Comparison of ENCODE assay signal across 9 cellular contexts in genomic region chr12:124519741-124520140, GRCh38. TPM values are rescaled to one million over a fixed set of nuclear protein-coding genes. Genes with fewer than 3 reads are reported as not detected.
A peak's percentile ranks its signal among the peaks of the same experiment; 100 is the strongest.
DNase-seq lines count a peak whose midpoint lies in the region; ATAC-seq, FAIRE-seq and TF ChIP-seq lines count a peak whose summit lies in the region.
"Had no signal": no experiment of that assay in that cellular context is flagged by ENCODE, and none has a peak within 500 bp of the region (broad histone marks: within the 10 kb centered on the region; RNA-seq: fewer than 3 reads in every experiment).

No MANE protein-coding gene starts in this region.

- H3K9ac ChIP-seq in endothelial cell of umbilical vein (replicated peaks; ENCODE audit: extremely low read depth, insufficient read depth, low read length): peak overlapping the region; percentile 77

- intact Hi-C loops in endothelial cell of umbilical vein (cut with micrococcal nuclease): loop anchor here (1.0 to 5.0 kb wide), 8 partner anchors 7 to 248 kb away; no protein-coding TSS in a partner anchor
- intact Hi-C loops in tibial artery (cut with DNase I; ENCODE audit: low total_unique reads): loop anchor here (2.0 to 10.0 kb wide), 2 partner anchors 47 to 155 kb away; partner anchors contain the start of gene NCOR2

- dilution Hi-C loops in endothelial cell of umbilical vein (cut with MboI; ENCODE audit: extremely low pct_ligation_motif_present, low sequenced_read_pairs): no loop called here

- DNase-seq in RWPE1 (ENCODE audit: low spot score) (no peak), endothelial cell of umbilical vein (ENCODE audit: low read depth, low spot score) (no peak), myocyte (ENCODE audit: low read depth) (peak; percentile 75), tibial artery (no peak), ecto neural progenitor cell (ENCODE audit: low spot score) (no peak)
- DNase-seq: effector memory CD4-positive, alpha-beta T cell had no signal

- H3K9me1 ChIP-seq in endothelial cell of umbilical vein (replicated peaks; ENCODE audit: control insufficient read depth, extremely low read depth, insufficient read depth, low read length): no peaks in the 10 kb centered on the region

- CTCF ChIA-PET in RWPE1 (lab: Yijun Ruan, JAX) (interaction anchor here (0.5 to 1.5 kb wide), 3 partner anchors 31 to 173 kb away, joined by 3 to 4 read pairs (median 4); no protein-coding TSS in a partner anchor), endothelial cell of umbilical vein (lab: Charles Lee) (interaction anchor here (0.7 to 3.2 kb wide), 9 partner anchors 11 to 252 kb away, joined by 3 to 13 read pairs (median 6); no protein-coding TSS in a partner anchor)

- H3K27ac ChIP-seq in RWPE1: peak overlapping the region; percentile 100
- peak overlapping the region; percentile 91 for H3K27ac ChIP-seq in endothelial cell of umbilical vein (ENCODE audit: insufficient read depth, low read depth, low read length)
- H3K27ac ChIP-seq in tibial artery: peak overlapping the region; percentile 98 to 99

- no TSS peak for BruUV-seq in endothelial cell of umbilical vein (replicated peaks; lab: Mats Ljungman, UMichigan)

- ATAC-seq in HG03045 (IDR thresholded peaks at IDR 0.05; ENCODE audit: unreplicated experiment): no peak
- no peak for ATAC-seq in HG03469 (IDR thresholded peaks at IDR 0.05; ENCODE audit: unreplicated experiment)
- no peak for ATAC-seq in HG03342 (IDR thresholded peaks at IDR 0.05; ENCODE audit: unreplicated experiment)

- peaks cover 41% of the 10 kb centered on the region for H3K79me2 ChIP-seq in endothelial cell of umbilical vein (ENCODE audit: control insufficient read depth, insufficient read depth, low read length)

- peaks cover 67% of the 10 kb centered on the region for H3K4me1 ChIP-seq in endothelial cell of umbilical vein (ENCODE audit: control insufficient read depth, extremely low read depth, insufficient read depth, low read length)
- peaks cover 15 to 91% (median 81%) of the 10 kb centered on the region in 4 donors for H3K4me1 ChIP-seq in tibial artery

- no peaks in the 10 kb centered on the region for H3K27me3 ChIP-seq in endothelial cell of umbilical vein (ENCODE audit: control insufficient read depth in 2 of 2, insufficient read depth in 2 of 2, low read length in 2 of 2)
- H3K27me3 ChIP-seq in tibial artery: no peaks in the 10 kb centered on the region

- H3K9me3 ChIP-seq in endothelial cell of umbilical vein (replicated peaks; ENCODE audit: control insufficient read depth, insufficient read depth, low read length) (no peaks in the 10 kb centered on the region), tibial artery (no peaks in the 10 kb centered on the region)

- no peak for FAIRE-seq in endothelial cell of umbilical vein (lab: Jason Lieb, UNC)

- no peak overlapping the region for H2AFZ ChIP-seq in endothelial cell of umbilical vein (ENCODE audit: low read depth, low read length)

- no peak for TF ChIP-seq POLR2A in endothelial cell of umbilical vein (IDR thresholded peaks at IDR 0.05; ENCODE audit: low read depth, low read length)

- H3K4me3 ChIP-seq in endothelial cell of umbilical vein (replicated peaks in 1 of 3; ENCODE audit: insufficient read depth in 1 of 3, low read depth in 1 of 3, low read length in 3 of 3): no peak overlapping the region
- H3K4me3 ChIP-seq in tibial artery: no peak overlapping the region

- no peaks in the 10 kb centered on the region for H3K36me3 ChIP-seq in endothelial cell of umbilical vein (ENCODE audit: control insufficient read depth in 2 of 2, extremely low read depth in 1 of 2, insufficient read depth in 2 of 2, low read length in 2 of 2)
- H3K36me3 ChIP-seq in tibial artery: no peaks in the 10 kb centered on the region

- no peak overlapping the region for H3K4me2 ChIP-seq in endothelial cell of umbilical vein (ENCODE audit: insufficient read depth, low read length)

- POLR2A ChIA-PET in RWPE1 (lab: Yijun Ruan, JAX; ENCODE audit: low non-redundant PET) (no interaction called here), endothelial cell of umbilical vein (lab: Charles Lee) (interaction anchor here (0.7 kb wide), 1 partner anchor 15 kb away, joined by 3 read pairs; no protein-coding TSS in a partner anchor)

- no peak for TF ChIP-seq CTCF in RWPE1 (conservative IDR thresholded peaks at IDR 0.05; ENCODE audit: low read depth)
- TF ChIP-seq CTCF in endothelial cell of umbilical vein (IDR thresholded peaks at IDR 0.05; ENCODE audit: extremely low read depth in 1 of 2, insufficient read depth in 1 of 2, low read depth in 1 of 2, low read length in 2 of 2): no peak
- TF ChIP-seq CTCF in tibial artery (IDR thresholded peaks at IDR 0.05): no peak

- no peaks in the 10 kb centered on the region for H4K20me1 ChIP-seq in endothelial cell of umbilical vein (replicated peaks; ENCODE audit: control insufficient read depth, extremely low read depth, insufficient read depth, low read length)

TF ChIP-seq in endothelial cell of umbilical vein, 7 proteins besides CTCF, POLR2A, EP300 and RAD21:
- TF ChIP-seq POLR2AphosphoS5 (IDR thresholded peaks at IDR 0.05; ENCODE audit: insufficient read depth, low read depth, low read length) (peak; percentile 0), GATA2 (IDR thresholded peaks at IDR 0.05; ENCODE audit: insufficient read depth, insufficient read length, low read depth, low read length) (no peak)

RNA-seq across cellular contexts. Expression of gene NCOR2, which starts 47.7 kb away (rescaled TPM):
- total RNA-seq in endothelial cell of umbilical vein (241 and 297 TPM in 2 replicates), myocyte (61.4 and 98.9 TPM in 2 replicates)
- polyA plus RNA-seq in endothelial cell of umbilical vein: 20.9 and 26.5 TPM in 2 replicates
- 28.9 and 33.3 TPM in 2 replicates for polyA plus RNA-seq in endothelial cell of umbilical vein (2011; cell fraction: cytosol; rRNA removed)
- polyA plus RNA-seq in endothelial cell of umbilical vein (2011; cell fraction: nucleus; rRNA removed): 83.4 and 92.8 TPM in 2 replicates
- 128 and 157 TPM in 2 replicates for polyA plus RNA-seq in endothelial cell of umbilical vein (2012)
- polyA minus RNA-seq in endothelial cell of umbilical vein: 26.9 and 33.3 TPM in 2 replicates
- 37.7 TPM for polyA minus RNA-seq in endothelial cell of umbilical vein (2011; cell fraction: cytosol; rRNA and poly(A)+ RNA removed)
- 53.8 and 94.2 TPM in 2 replicates for polyA minus RNA-seq in endothelial cell of umbilical vein (2011; cell fraction: nucleus; rRNA and poly(A)+ RNA removed)
- 165 TPM for polyA plus RNA-seq in myocyte (2012)
